ENCODE assay signal across 8 cellular contexts in the genomic region with DNA sequence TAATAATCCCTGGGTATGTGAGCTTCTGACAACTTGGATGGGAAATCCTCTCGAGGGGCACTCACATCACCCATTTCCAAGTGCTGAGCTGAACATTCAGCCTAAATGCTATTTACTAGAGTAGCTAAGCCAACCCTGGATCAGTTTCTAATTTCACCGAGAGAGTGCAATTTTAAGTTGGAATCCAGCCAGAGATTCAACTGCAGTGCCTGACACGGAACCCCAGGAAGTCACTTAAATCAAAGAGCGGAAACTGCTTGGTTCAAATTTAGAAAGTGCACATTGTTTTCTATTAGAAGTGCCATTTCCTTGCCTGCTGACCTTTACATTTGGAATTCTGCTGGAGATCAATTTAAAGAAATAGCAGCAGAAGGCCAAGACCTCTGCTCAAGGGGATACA. TPM values are rescaled to one million over a fixed set of nuclear protein-coding genes. Genes with fewer than 3 reads are reported as not detected.
DNase-seq lines count a peak whose midpoint lies in the region; ATAC-seq and TF ChIP-seq lines count a peak whose summit lies in the region.
"Had no signal": no experiment of that assay in that cellular context is flagged by ENCODE, and none has a peak within 500 bp of the region (broad histone marks: within the 10 kb centered on the region; RNA-seq: fewer than 3 reads in every experiment).

No MANE protein-coding gene starts in this region.

- peaks cover 100% of the 10 kb centered on the region for H3K79me2 ChIP-seq in GM23338 (replicated peaks; ENCODE audit: insufficient read depth)
- H3K79me2 ChIP-seq in smooth muscle cell (ENCODE audit: low read depth), result peaks cover 100% of the 10 kb centered on the region

- H3K36me3 Mint-ChIP-seq in GM23338 (ENCODE audit: low read depth), result peaks cover 97% of the 10 kb centered on the region
- H3K36me3 Mint-ChIP-seq in stimulated activated memory B cell treated with anti-CD40 and anti-IgM and Interleukin-4, amounts not matched to agents 10 μg/mL and 1 μg/mL and 100 μg/mL, for 72 hours, result no peaks in the 10 kb centered on the region

- WGBS in smooth muscle cell (ENCODE audit: low lambda C conversion rate), result 29% methylated on average over 4 of the region's 4 CpGs

- H3F3A ChIP-seq in GM23338 (replicated peaks; ENCODE audit: low read depth) (peaks cover 78% of the 10 kb centered on the region), smooth muscle cell (ENCODE audit: low read depth) (peaks cover 50% of the 10 kb centered on the region)

- H3K4me2 ChIP-seq in GM23338, result peak overlapping the region; percentile 100
- H3K4me2 ChIP-seq in smooth muscle cell, result peak overlapping the region; percentile 21

- peak overlapping the region; percentile 44 for H3K4me3 Mint-ChIP-seq in GM23338
- no peak overlapping the region for H3K4me3 Mint-ChIP-seq in stimulated activated memory B cell treated with anti-CD40 and anti-IgM and Interleukin-4, amounts not matched to agents 10 μg/mL and 1 μg/mL and 100 μg/mL, for 72 hours

- ATAC-seq in GM23338 (no peak), HG02588 (IDR thresholded peaks at IDR 0.05; ENCODE audit: unreplicated experiment) (no peak)
- ATAC-seq in stimulated activated memory B cell treated with anti-CD40 and anti-IgM and Interleukin-4, amounts not matched to agents 10 μg/mL and 1 μg/mL and 100 μg/mL, for 72 hours, result no peak

- peaks cover 93% of the 10 kb centered on the region for H3K4me1 Mint-ChIP-seq in GM23338
- H3K4me1 Mint-ChIP-seq in stimulated activated memory B cell treated with anti-CD40 and anti-IgM and Interleukin-4, amounts not matched to agents 10 μg/mL and 1 μg/mL and 100 μg/mL, for 72 hours, result no peaks in the 10 kb centered on the region

- H3K4me3 ChIP-seq in GM23338 (peak overlapping the region; percentile 98; the same call in 1 of the 2 replicates), smooth muscle cell (no peak overlapping the region)
- H3K4me3 ChIP-seq: prostate gland had no signal

- H3K9me3 Mint-ChIP-seq in GM23338, result no peaks in the 10 kb centered on the region
- H3K9me3 Mint-ChIP-seq in stimulated activated memory B cell treated with anti-CD40 and anti-IgM and Interleukin-4, amounts not matched to agents 10 μg/mL and 1 μg/mL and 100 μg/mL, for 72 hours, result no peaks in the 10 kb centered on the region

- no peaks in the 10 kb centered on the region for H3K9me2 ChIP-seq in GM23338 (ENCODE audit: insufficient read depth)

- H3K27ac ChIP-seq in GM23338 (ENCODE audit: low read depth) (peak overlapping the region; percentile 57), smooth muscle cell (ENCODE audit: low read depth) (peak overlapping the region; percentile 65)
- H3K27ac ChIP-seq: prostate gland had no signal

- H4K20me1 ChIP-seq in GM23338 (replicated peaks; ENCODE audit: insufficient read depth), result peaks cover 98% of the 10 kb centered on the region
- H4K20me1 ChIP-seq in smooth muscle cell (ENCODE audit: low read depth), result peaks cover 100% of the 10 kb centered on the region

- DNase-seq in GM23338 (ENCODE audit: low spot score) (no peak), NCI-H2227 treated with DMSO at 0.1 percent for 48 hours (lab: John Stamatoyannopoulos, UW) (peak; percentile 82), dermis microvascular lymphatic vessel endothelial cell (ENCODE audit: low read depth in 2 of 2) (peak; percentile 84 to 89), smooth muscle cell (lab: John Stamatoyannopoulos, UW; ENCODE audit: unreplicated experiment) (no peak), NCI-H526 (lab: John Stamatoyannopoulos, UW) (no peak)

- H3K27me3 ChIP-seq in GM23338 (ENCODE audit: insufficient read depth), result no peaks in the 10 kb centered on the region
- H3K27me3 ChIP-seq in smooth muscle cell (ENCODE audit: low read depth), result no peaks in the 10 kb centered on the region

- no peak for TF ChIP-seq CTCF in GM23338 (conservative IDR thresholded peaks at IDR 0.05; ENCODE audit: low read depth in 2 of 2)
- no peak for TF ChIP-seq CTCF in smooth muscle cell (IDR thresholded peaks at IDR 0.05; ENCODE audit: borderline replicate concordance, insufficient read depth, poor library complexity, severe bottlenecking)

- no peaks in the 10 kb centered on the region for H3K9me3 ChIP-seq in smooth muscle cell (replicated peaks; ENCODE audit: low read depth)
- H3K9me3 ChIP-seq: prostate gland had no signal

- H3K36me3 ChIP-seq in GM23338 (ENCODE audit: insufficient read depth), result peaks cover 71% of the 10 kb centered on the region
- no peaks in the 10 kb centered on the region for H3K36me3 ChIP-seq in smooth muscle cell (ENCODE audit: low read depth)
- H3K36me3 ChIP-seq: prostate gland had no signal

- H2AFZ ChIP-seq in GM23338 (no peak overlapping the region), smooth muscle cell (ENCODE audit: low read depth) (no peak overlapping the region)

- H3K27ac Mint-ChIP-seq in GM23338, result no peak overlapping the region
- H3K27ac Mint-ChIP-seq in stimulated activated memory B cell treated with anti-CD40 and anti-IgM and Interleukin-4, amounts not matched to agents 10 μg/mL and 1 μg/mL and 100 μg/mL, for 72 hours, result no peak overlapping the region

- H3K27me3 Mint-ChIP-seq in GM23338 (ENCODE audit: insufficient read depth, low read depth, poor library complexity), result peaks cover 14% of the 10 kb centered on the region
- H3K27me3 Mint-ChIP-seq in stimulated activated memory B cell treated with anti-CD40 and anti-IgM and Interleukin-4, amounts not matched to agents 10 μg/mL and 1 μg/mL and 100 μg/mL, for 72 hours, result peaks cover 85% of the 10 kb centered on the region

- H3K9ac ChIP-seq in smooth muscle cell (ENCODE audit: low read depth), result no peak overlapping the region

- H3K4me1 ChIP-seq in GM23338 (ENCODE audit: insufficient read depth) (peaks cover 94% of the 10 kb centered on the region), smooth muscle cell (ENCODE audit: low read depth) (peaks cover 34% of the 10 kb centered on the region)
- H3K4me1 ChIP-seq: prostate gland had no signal

TF ChIP-seq in GM23338, 12 proteins besides CTCF, POLR2A, EP300 and RAD21 (continues in another document):
- no peak for TF ChIP-seq CREB1 (CRISPR knock-in tag; IDR thresholded peaks at IDR 0.05; ENCODE audit: low read depth)
- no peak for TF ChIP-seq NANOG (IDR thresholded peaks at IDR 0.05; ENCODE audit: borderline replicate concordance)
- no peak for TF ChIP-seq ZNF331 (CRISPR knock-in tag; IDR thresholded peaks at IDR 0.05; ENCODE audit: low read depth)
- no peak for TF ChIP-seq EZH2phosphoT487 (IDR thresholded peaks at IDR 0.05; ENCODE audit: unreplicated experiment)

RNA-seq across cellular contexts. Expression of a gene that starts 8.8 kb away (rescaled TPM):
- 177 and 240 TPM in 2 replicates for total RNA-seq in GM23338 (2014; rRNA removed; shearing (Covaris generic))
- polyA plus RNA-seq in GM23338 (2016; fragmentation: Nextera tagmentation; extraction: Ambion mirVana) (70.6 and 70.9 TPM in 2 replicates), smooth muscle cell (47.4 and 49.3 TPM in 2 replicates)
- total RNA-seq in dermis microvascular lymphatic vessel endothelial cell (4.4 and 4.5 TPM in 2 replicates), smooth muscle cell (62.7 and 74.2 TPM in 2 replicates)

Comparison
In these comparisons a context has a peak if more than half of its experiments do, and no peak if none do; other contexts are left out.
1. DNase-seq: peak in NCI-H2227 treated with DMSO at 0.1 percent for 48 hours (single experiment) and dermis microvascular lymphatic vessel endothelial cell (2 of 2); none in GM23338 (single experiment), smooth muscle cell (single experiment) and NCI-H526 (0 of 2).
2. RNA of a gene that starts 8.8 kb away (total RNA-seq): 177 to 240 TPM in GM23338 and 62.7 to 74.2 TPM in smooth muscle cell; 4.4 to 4.5 TPM in dermis microvascular lymphatic vessel endothelial cell; every median in the first group is over 10 times any median in the second.